ENCODE assay signal across 1 cellular context in genomic region chr1:18900303-18900841, GRCh38.
TF ChIP-seq lines count a peak whose summit lies in the region.

No MANE protein-coding gene starts in this region.

TF ChIP-seq in HepG2, 621 proteins besides CTCF, POLR2A, EP300 and RAD21 (continued from another document and continues in another):
- TF ChIP-seq MLLT10 (CRISPR knock-in tag; IDR thresholded peaks at IDR 0.05) (no peak), ZBTB14 (CRISPR knock-in tag; IDR thresholded peaks at IDR 0.05) (no peak), FOXP4 (CRISPR knock-in tag; IDR thresholded peaks at IDR 0.05) (peak; percentile 86), ZNF496 (CRISPR knock-in tag; IDR thresholded peaks at IDR 0.05; ENCODE audit: insufficient replicate concordance) (no peak), SRSF4 (IDR thresholded peaks at IDR 0.05; ENCODE audit: low read depth, low read length, poor library complexity, severe bottlenecking) (no peak), RARA (CRISPR knock-in tag; IDR thresholded peaks at IDR 0.05) (peak; percentile 99), PCBP1 (IDR thresholded peaks at IDR 0.05; ENCODE audit: borderline replicate concordance, low read depth, low read length) (no peak), PAXIP1 (CRISPR knock-in tag; conservative IDR thresholded peaks at IDR 0.05) (peak; percentile 96), ISL2 (CRISPR knock-in tag; IDR thresholded peaks at IDR 0.05) (peak; percentile 89), TEF (CRISPR knock-in tag; IDR thresholded peaks at IDR 0.05) (peak; percentile 27; the same call in 1 of the 2 replicates), ELF3 (CRISPR knock-in tag; IDR thresholded peaks at IDR 0.05) (peak; percentile 93), GMEB2 (CRISPR knock-in tag; IDR thresholded peaks at IDR 0.05; ENCODE audit: low read depth) (no peak), PHF5A (CRISPR knock-in tag; IDR thresholded peaks at IDR 0.05; ENCODE audit: low read depth, unreplicated experiment) (peak; percentile 94), KAT8 (CRISPR knock-in tag; IDR thresholded peaks at IDR 0.05) (peak; percentile 74; the same call in 1 of the 2 replicates), ZNF512 (CRISPR knock-in tag; IDR thresholded peaks at IDR 0.05) (no peak), FOXK1 (CRISPR knock-in tag; IDR thresholded peaks at IDR 0.05; ENCODE audit: borderline replicate concordance, low read depth) (peak; percentile 56; the same call in 1 of the 2 replicates), POGZ (CRISPR knock-in tag; IDR thresholded peaks at IDR 0.05) (peak; percentile 40; the same call in 1 of the 2 replicates), ZNF549 (CRISPR knock-in tag; IDR thresholded peaks at IDR 0.05) (no peak), ZNF768 (CRISPR knock-in tag; IDR thresholded peaks at IDR 0.05) (peak; percentile 95), ZNF431 (CRISPR knock-in tag; IDR thresholded peaks at IDR 0.05; ENCODE audit: borderline replicate concordance, low read depth) (peak; percentile 41; the same call in 1 of the 2 replicates), MED13 (CRISPR knock-in tag; IDR thresholded peaks at IDR 0.05) (0 out of 2 replicates have a peak, but pooled peaks have one; percentile 29), LCORL (IDR thresholded peaks at IDR 0.05) (no peak), LCORL (CRISPR knock-in tag; IDR thresholded peaks at IDR 0.05) (peak; percentile 62), ZNF883 (CRISPR knock-in tag; IDR thresholded peaks at IDR 0.05; ENCODE audit: not compliant biosample characterization) (no peak), TFE3 (CRISPR knock-in tag; IDR thresholded peaks at IDR 0.05) (peak; percentile 98), ZBTB40 (IDR thresholded peaks at IDR 0.05) (no peak), ZBTB40 (CRISPR knock-in tag; IDR thresholded peaks at IDR 0.05) (peak; percentile 59; the same call in 1 of the 2 replicates), HOXA3 (CRISPR knock-in tag; IDR thresholded peaks at IDR 0.05) (peak; percentile 82; the same call in 1 of the 2 replicates), HHEX (CRISPR knock-in tag; IDR thresholded peaks at IDR 0.05) (no peak), RFXANK (CRISPR knock-in tag; IDR thresholded peaks at IDR 0.05) (0 out of 2 replicates have a peak, but pooled peaks have one; percentile 41), ZNF44 (CRISPR knock-in tag; IDR thresholded peaks at IDR 0.05) (0 out of 2 replicates have a peak, but pooled peaks have one; percentile 59), HOXA5 (CRISPR knock-in tag; IDR thresholded peaks at IDR 0.05) (peak; percentile 76; the same call in 1 of the 2 replicates), ERF (CRISPR knock-in tag; IDR thresholded peaks at IDR 0.05) (peak; percentile 96), NONO (IDR thresholded peaks at IDR 0.05) (no peak), NONO (CRISPR knock-in tag; conservative IDR thresholded peaks at IDR 0.05) (no peak), ZNF556 (CRISPR knock-in tag; IDR thresholded peaks at IDR 0.05; ENCODE audit: borderline replicate concordance) (peak; percentile 58; the same call in 1 of the 2 replicates), ZNF772 (CRISPR knock-in tag; IDR thresholded peaks at IDR 0.05) (peak; percentile 63; the same call in 1 of the 2 replicates), YEATS2 (CRISPR knock-in tag; IDR thresholded peaks at IDR 0.05; ENCODE audit: borderline replicate concordance) (peak; percentile 43; the same call in 1 of the 2 replicates), ZBTB20 (CRISPR knock-in tag; IDR thresholded peaks at IDR 0.05; ENCODE audit: borderline replicate concordance, low read depth) (peak; percentile 36; the same call in 1 of the 2 replicates), ZNF674 (CRISPR knock-in tag; IDR thresholded peaks at IDR 0.05; ENCODE audit: low read depth) (no peak), FOXJ3 (CRISPR knock-in tag; IDR thresholded peaks at IDR 0.05; ENCODE audit: borderline replicate concordance) (peak; percentile 36; the same call in 1 of the 2 replicates)
